ENCODE assay signal across 1 cellular context in the genomic region with DNA sequence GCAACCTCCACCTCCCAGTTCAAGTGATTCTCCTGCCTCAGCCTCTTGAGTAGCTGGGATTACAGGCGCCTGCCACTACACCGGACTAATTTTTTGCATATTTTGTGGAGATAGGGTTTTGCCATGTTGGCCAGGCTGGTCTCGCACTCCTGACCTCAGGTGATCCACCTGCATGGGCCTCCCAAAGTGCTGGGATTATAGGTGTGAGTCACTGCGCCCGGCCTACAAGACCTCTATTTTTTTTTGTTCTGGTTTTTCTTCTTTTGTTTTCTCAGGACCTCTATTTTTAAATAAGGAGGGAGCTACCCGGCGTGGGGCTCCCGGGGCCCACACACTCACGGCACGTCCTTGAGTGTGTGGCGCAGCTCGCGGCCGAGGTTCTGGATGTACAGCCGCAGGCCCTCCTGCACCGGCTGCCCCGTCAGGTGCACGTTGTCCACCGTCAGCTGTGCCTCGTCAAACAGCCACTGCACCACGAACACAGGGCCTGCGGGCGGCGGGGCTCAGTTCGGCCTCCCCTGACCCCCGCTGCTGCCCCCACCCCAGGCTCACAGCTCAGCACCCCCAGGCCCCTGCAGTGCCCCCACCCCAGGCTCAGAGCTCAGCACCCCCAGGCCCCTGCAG.
TF ChIP-seq lines count a peak whose summit lies in the region.

No MANE protein-coding gene starts in this region.

TF ChIP-seq in HepG2, 621 proteins besides CTCF, POLR2A, EP300 and RAD21:
- TF ChIP-seq AFF4 (CRISPR knock-in tag; IDR thresholded peaks at IDR 0.05) (0 out of 2 replicates have a peak, but pooled peaks have one; percentile 35), ZSCAN29 (CRISPR knock-in tag; conservative IDR thresholded peaks at IDR 0.05) (no peak), HNRNPL (IDR thresholded peaks at IDR 0.05; ENCODE audit: low read depth, low read length) (0 out of 2 replicates have a peak, but pooled peaks have one; percentile 39), AGO2 (optimal IDR thresholded peaks at IDR 0.05; ENCODE audit: low read depth, low read length) (peak; percentile 96), RBM22 (optimal IDR thresholded peaks at IDR 0.05; ENCODE audit: low read length) (peak; percentile 68), PHB2 (IDR thresholded peaks at IDR 0.05; ENCODE audit: partially characterized antibody) (no peak), GABPB1 (CRISPR knock-in tag; IDR thresholded peaks at IDR 0.05) (peak; percentile 12; the same call in 1 of the 2 replicates), RBFOX2 (IDR thresholded peaks at IDR 0.05; ENCODE audit: low read depth, low read length) (peak; percentile 92), ZBTB33 (CRISPR knock-in tag; IDR thresholded peaks at IDR 0.05) (peak; percentile 43; the same call in 1 of the 2 replicates), HNRNPK (IDR thresholded peaks at IDR 0.05; ENCODE audit: low read depth, low read length, poor library complexity, severe bottlenecking) (peak; percentile 18), PAF1 (CRISPR knock-in tag; IDR thresholded peaks at IDR 0.05) (0 out of 2 replicates have a peak, but pooled peaks have one; percentile 22)
- TF ChIP-seq, protein P1, sequence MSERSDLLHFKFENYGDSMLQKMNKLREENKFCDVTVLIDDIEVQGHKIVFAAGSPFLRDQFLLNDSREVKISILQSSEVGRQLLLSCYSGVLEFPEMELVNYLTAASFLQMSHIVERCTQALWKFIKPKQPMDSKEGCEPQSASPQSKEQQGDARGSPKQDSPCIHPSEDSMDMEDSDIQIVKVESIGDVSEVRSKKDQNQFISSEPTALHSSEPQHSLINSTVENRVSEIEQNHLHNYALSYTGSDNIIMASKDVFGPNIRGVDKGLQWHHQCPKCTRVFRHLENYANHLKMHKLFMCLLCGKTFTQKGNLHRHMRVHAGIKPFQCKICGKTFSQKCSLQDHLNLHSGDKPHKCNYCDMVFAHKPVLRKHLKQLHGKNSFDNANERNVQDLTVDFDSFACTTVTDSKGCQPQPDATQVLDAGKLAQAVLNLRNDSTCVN (CRISPR knock-in tag; IDR thresholded peaks at IDR 0.05; ENCODE audit: borderline replicate concordance), result no peak
- TF ChIP-seq, protein P2, sequence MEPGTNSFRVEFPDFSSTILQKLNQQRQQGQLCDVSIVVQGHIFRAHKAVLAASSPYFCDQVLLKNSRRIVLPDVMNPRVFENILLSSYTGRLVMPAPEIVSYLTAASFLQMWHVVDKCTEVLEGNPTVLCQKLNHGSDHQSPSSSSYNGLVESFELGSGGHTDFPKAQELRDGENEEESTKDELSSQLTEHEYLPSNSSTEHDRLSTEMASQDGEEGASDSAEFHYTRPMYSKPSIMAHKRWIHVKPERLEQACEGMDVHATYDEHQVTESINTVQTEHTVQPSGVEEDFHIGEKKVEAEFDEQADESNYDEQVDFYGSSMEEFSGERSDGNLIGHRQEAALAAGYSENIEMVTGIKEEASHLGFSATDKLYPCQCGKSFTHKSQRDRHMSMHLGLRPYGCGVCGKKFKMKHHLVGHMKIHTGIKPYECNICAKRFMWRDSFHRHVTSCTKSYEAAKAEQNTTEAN (CRISPR knock-in tag; conservative IDR thresholded peaks at IDR 0.05), result no peak
